Comparison of ENCODE assay signal across 1 cellular context in the genomic region with DNA sequence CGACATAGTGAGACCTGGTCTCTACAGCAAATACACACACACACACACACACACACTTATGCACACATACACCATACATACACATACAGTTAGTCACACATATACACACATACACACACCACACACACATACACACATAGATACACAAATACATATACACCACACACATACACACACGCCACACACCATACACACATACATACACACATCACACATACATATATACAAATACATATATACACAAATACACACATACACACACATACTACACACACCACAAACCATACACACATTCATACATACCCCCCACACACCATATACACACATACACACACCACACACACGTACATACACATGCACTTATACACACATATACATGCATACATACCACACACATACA.
TF ChIP-seq lines count a peak whose summit lies in the region.

No MANE protein-coding gene starts in this region.

TF ChIP-seq in IMR-90, 13 proteins besides CTCF, POLR2A, EP300 and RAD21:
- no peak for TF ChIP-seq MAZ (IDR thresholded peaks at IDR 0.05; ENCODE audit: borderline replicate concordance, low read depth, low read length)
- TF ChIP-seq MAFK (IDR thresholded peaks at IDR 0.05; ENCODE audit: low read depth, low read length): no peak
- TF ChIP-seq RFX5 (IDR thresholded peaks at IDR 0.05; ENCODE audit: low read depth, low read length): no peak
- TF ChIP-seq, protein P1, sequence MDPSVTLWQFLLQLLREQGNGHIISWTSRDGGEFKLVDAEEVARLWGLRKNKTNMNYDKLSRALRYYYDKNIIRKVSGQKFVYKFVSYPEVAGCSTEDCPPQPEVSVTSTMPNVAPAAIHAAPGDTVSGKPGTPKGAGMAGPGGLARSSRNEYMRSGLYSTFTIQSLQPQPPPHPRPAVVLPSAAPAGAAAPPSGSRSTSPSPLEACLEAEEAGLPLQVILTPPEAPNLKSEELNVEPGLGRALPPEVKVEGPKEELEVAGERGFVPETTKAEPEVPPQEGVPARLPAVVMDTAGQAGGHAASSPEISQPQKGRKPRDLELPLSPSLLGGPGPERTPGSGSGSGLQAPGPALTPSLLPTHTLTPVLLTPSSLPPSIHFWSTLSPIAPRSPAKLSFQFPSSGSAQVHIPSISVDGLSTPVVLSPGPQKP (IDR thresholded peaks at IDR 0.05; ENCODE audit: borderline replicate concordance, low read depth, low read length): no peak
- TF ChIP-seq CHD1 (IDR thresholded peaks at IDR 0.05; ENCODE audit: low read depth, low read length): no peak
- TF ChIP-seq SMC3 (IDR thresholded peaks at IDR 0.05; ENCODE audit: low read depth, low read length): no peak
- TF ChIP-seq RCOR1 (IDR thresholded peaks at IDR 0.05; ENCODE audit: insufficient replicate concordance, low read length): no peak
- TF ChIP-seq, protein P2, sequence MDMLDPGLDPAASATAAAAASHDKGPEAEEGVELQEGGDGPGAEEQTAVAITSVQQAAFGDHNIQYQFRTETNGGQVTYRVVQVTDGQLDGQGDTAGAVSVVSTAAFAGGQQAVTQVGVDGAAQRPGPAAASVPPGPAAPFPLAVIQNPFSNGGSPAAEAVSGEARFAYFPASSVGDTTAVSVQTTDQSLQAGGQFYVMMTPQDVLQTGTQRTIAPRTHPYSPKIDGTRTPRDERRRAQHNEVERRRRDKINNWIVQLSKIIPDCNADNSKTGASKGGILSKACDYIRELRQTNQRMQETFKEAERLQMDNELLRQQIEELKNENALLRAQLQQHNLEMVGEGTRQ (IDR thresholded peaks at IDR 0.05; ENCODE audit: low read depth, low read length): no peak
- TF ChIP-seq MXI1 (IDR thresholded peaks at IDR 0.05; ENCODE audit: borderline replicate concordance, low read depth, low read length): no peak
- no peak for TF ChIP-seq FOS (IDR thresholded peaks at IDR 0.05; ENCODE audit: low read depth, low read length)
- no peak for TF ChIP-seq NFE2L2 (IDR thresholded peaks at IDR 0.05; ENCODE audit: low read depth, low read length)
- TF ChIP-seq BHLHE40 (IDR thresholded peaks at IDR 0.05; ENCODE audit: low read depth, low read length): no peak
- no peak for TF ChIP-seq CEBPB (IDR thresholded peaks at IDR 0.05; ENCODE audit: low read depth, low read length)
